8 cellular contexts compared by ENCODE assay signal in genomic region chr17:56833812-56834379, GRCh38. TPM values are rescaled to one million over a fixed set of nuclear protein-coding genes. Genes with fewer than 3 reads are reported as not detected.
A peak's percentile ranks its signal among the peaks of the same experiment; 100 is the strongest.
DNase-seq lines count a peak whose midpoint lies in the region; ATAC-seq and TF ChIP-seq lines count a peak whose summit lies in the region.

C17orf67 (minus strand) TSS chr17:56833920; CDS start chr17:56815810, 18,110 bp downstream.
DGKE (plus strand) TSS chr17:56834151; CDS start chr17:56834796, 645 bp downstream.

- H3K4me1 ChIP-seq in HCT116 (ENCODE audit: control insufficient read depth in 1 of 2, insufficient read depth in 2 of 2, low read length in 2 of 2) (peaks cover 9 to 21% of the 10 kb centered on the region in 2 experiments), MM.1S (ENCODE audit: low read length) (peaks cover 11% of the 10 kb centered on the region), SJSA1 (replicated peaks) (peaks cover 23% of the 10 kb centered on the region), gastroesophageal sphincter (peaks cover 0 to 66% (median 14%) of the 10 kb centered on the region in 3 donors), suprapubic skin (peaks cover 32% of the 10 kb centered on the region)

- H3K4me3 ChIP-seq in HCT116 (replicated peaks in 1 of 2; ENCODE audit: low read depth in 1 of 2, low read length in 2 of 2) (peak within 1 kb of the TSS; percentile 63 to 65), MM.1S (ENCODE audit: low read length) (peak within 1 kb of the TSS; percentile 89), SJSA1 (peak within 1 kb of the TSS; percentile 86), gastroesophageal sphincter (peak within 1 kb of the TSS; percentile 52 to 83), suprapubic skin (peak within 1 kb of the TSS; percentile 80)

- H3K36me3 Mint-ChIP-seq in activated naive CD4-positive, alpha-beta T cell treated with anti-CD3 and anti-CD28 coated beads for 36 hours (ENCODE audit: low read depth): peaks cover 31% of the 10 kb centered on the region

- H3K9ac ChIP-seq in HCT116 (ENCODE audit: low read length): peak within 1 kb of the TSS; percentile 65
- H3K9ac ChIP-seq in MM.1S (ENCODE audit: low read length): peak within 1 kb of the TSS; percentile 89

- H3K27me3 ChIP-seq in HCT116 (ENCODE audit: insufficient read depth, low read length): no peaks in the 10 kb centered on the region
- no peaks in the 10 kb centered on the region for H3K27me3 ChIP-seq in MM.1S (replicated peaks; ENCODE audit: insufficient read depth, low read length)
- no peaks in the 10 kb centered on the region for H3K27me3 ChIP-seq in SJSA1 (replicated peaks)
- no peaks in the 10 kb centered on the region for H3K27me3 ChIP-seq in gastroesophageal sphincter
- no peaks in the 10 kb centered on the region for H3K27me3 ChIP-seq in suprapubic skin

- H4K20me1 ChIP-seq in HCT116 (ENCODE audit: insufficient read depth) (no peaks in the 10 kb centered on the region), MM.1S (ENCODE audit: insufficient read depth, low read length) (peaks cover 4% of the 10 kb centered on the region; the same call in 1 of the 2 replicates)

- TF ChIP-seq RAD21 in HCT116 (IDR thresholded peaks at IDR 0.05; ENCODE audit: low read depth): no peak

- H3K27me3 Mint-ChIP-seq in activated naive CD4-positive, alpha-beta T cell treated with anti-CD3 and anti-CD28 coated beads for 36 hours (ENCODE audit: low read depth): no peaks in the 10 kb centered on the region

- intact Hi-C loops in HCT116 (cut with micrococcal nuclease): loop anchor here (1.0 to 10.0 kb wide), 2 partner anchors 80 to 251 kb away; partner anchors contain the start of genes AKAP1 and TRIM25
- intact Hi-C loops in activated naive CD4-positive, alpha-beta T cell treated with anti-CD3 and anti-CD28 coated beads for 36 hours (cut with micrococcal nuclease): loop anchor here (1.0 to 5.0 kb wide), 8 partner anchors 15 to 1412 kb away; partner anchors contain the start of genes AKAP1, COIL, MMD and SCPEP1

- TF ChIP-seq POLR2A in HCT116 (IDR thresholded peaks at IDR 0.05; ENCODE audit: borderline replicate concordance, extremely low read depth, insufficient read depth, insufficient read length) (no peak), gastroesophageal sphincter (IDR thresholded peaks at IDR 0.05) (peak; percentile 55 to 56), suprapubic skin (IDR thresholded peaks at IDR 0.05) (peak in 1 of 2 donors; percentile 27)

- H3K9me3 Mint-ChIP-seq in activated naive CD4-positive, alpha-beta T cell treated with anti-CD3 and anti-CD28 coated beads for 36 hours: no peaks in the 10 kb centered on the region

- DNase-seq in GF-D8 (lab: John Stamatoyannopoulos, UW): peak; percentile 93
- peak; percentile 88 for DNase-seq in HCT116 (ENCODE audit: low read depth, low spot score)
- DNase-seq in MM.1S: peak; percentile 94
- DNase-seq in SJSA1 (ENCODE audit: low read depth in 1 of 2, low spot score in 2 of 2): peak; percentile 91 to 99
- DNase-seq in activated naive CD4-positive, alpha-beta T cell treated with anti-CD3 and anti-CD28 coated beads for 36 hours: peak; percentile 99
- DNase-seq in nucleus accumbens (lab: John Stamatoyannopoulos, UW): peak in 55 of 56 donors; percentile 56 to 98 (median 94)
- DNase-seq in suprapubic skin (ENCODE audit: low spot score in 2 of 2): peak; percentile 98 to 99

- H3K4me3 Mint-ChIP-seq in activated naive CD4-positive, alpha-beta T cell treated with anti-CD3 and anti-CD28 coated beads for 36 hours: peak within 1 kb of the TSS; percentile 89

- peaks cover 55% of the 10 kb centered on the region for H3K4me1 Mint-ChIP-seq in activated naive CD4-positive, alpha-beta T cell treated with anti-CD3 and anti-CD28 coated beads for 36 hours (ENCODE audit: low read depth)

- H3K9me2 ChIP-seq in HCT116 (ENCODE audit: insufficient read depth) (no peaks in the 10 kb centered on the region), MM.1S (replicated peaks; ENCODE audit: insufficient read depth, low read length) (no peaks in the 10 kb centered on the region)

- H3K9me3 ChIP-seq in HCT116 (ENCODE audit: control insufficient read depth in 1 of 2, insufficient read depth in 1 of 2, low read depth in 1 of 2, low read length in 2 of 2) (no peaks in the 10 kb centered on the region), MM.1S (replicated peaks; ENCODE audit: insufficient read depth, low read length) (no peaks in the 10 kb centered on the region), SJSA1 (replicated peaks) (peaks cover 5% of the 10 kb centered on the region; the same call in 1 of the 2 replicates), gastroesophageal sphincter (no peaks in the 10 kb centered on the region), suprapubic skin (no peaks in the 10 kb centered on the region)

- H3K27ac Mint-ChIP-seq in activated naive CD4-positive, alpha-beta T cell treated with anti-CD3 and anti-CD28 coated beads for 36 hours: peak within 1 kb of the TSS; percentile 70

- ATAC-seq in HCT116: peak; percentile 96
- ATAC-seq in gastroesophageal sphincter: peak; percentile 96

- H2AFZ ChIP-seq in HCT116 (ENCODE audit: low read depth, low read length, poor library complexity, severe bottlenecking) (peak within 1 kb of the TSS; percentile 69), MM.1S (ENCODE audit: low read length) (peak within 1 kb of the TSS; percentile 91)

- CTCF ChIA-PET in HCT116 (lab: Charles Lee): interaction anchor here (1.8 kb wide), 1 partner anchor 15 kb away, joined by 11 read pairs; no protein-coding TSS in a partner anchor
- CTCF ChIA-PET in activated naive CD4-positive, alpha-beta T cell treated with anti-CD3 and anti-CD28 coated beads for 36 hours (lab: Charles Lee): interaction anchor here (0.5 to 1.6 kb wide), 3 partner anchors 10 to 16 kb away, joined by 4 to 5 read pairs (median 4); no protein-coding TSS in a partner anchor

- peaks cover 21% of the 10 kb centered on the region; the same call in 1 of the 2 replicates for H3F3A ChIP-seq in MM.1S (ENCODE audit: insufficient read depth, low read length)

- TF ChIP-seq CTCF in HCT116 (IDR thresholded peaks at IDR 0.05 in 2 of 3, conservative IDR thresholded peaks at IDR 0.05 in 1 of 3; ENCODE audit: borderline replicate concordance in 1 of 3, insufficient read depth in 1 of 3, low read depth in 2 of 3, low read length in 2 of 3) (no peak), MM.1S (IDR thresholded peaks at IDR 0.05; ENCODE audit: low read length) (no peak), gastroesophageal sphincter (IDR thresholded peaks at IDR 0.05) (peak in 3 of 4 experiments; percentile 7 to 26 (median 14)), suprapubic skin (IDR thresholded peaks at IDR 0.05) (no peak)

- BruUV-seq in HCT116 (replicated peaks; lab: Mats Ljungman, UMichigan): no TSS peak

- RAD21 ChIA-PET in HCT116 (lab: Charles Lee; ENCODE audit: low non-redundant PET in 1 of 2, low total read pairs in 2 of 2, uncharacterized antibody in 2 of 2, unreplicated experiment in 2 of 2): interaction anchor here in 1 of 2 experiments (0.6 kb wide), 1 partner anchor 240 kb away, joined by 5 read pairs; no protein-coding TSS in a partner anchor

- POLR2A ChIA-PET in HCT116 (lab: Charles Lee): interaction anchor here (1.0 to 1.4 kb wide), 3 partner anchors 14 to 80 kb away, joined by 3 to 4 read pairs (median 4); partner anchors contain the start of gene TRIM25

- H3K79me2 ChIP-seq in HCT116 (ENCODE audit: insufficient read depth, low read length): no peaks in the 10 kb centered on the region
- H3K79me2 ChIP-seq in MM.1S (ENCODE audit: low read length): peaks cover 86% of the 10 kb centered on the region

- H3K27ac ChIP-seq in HCT116 (ENCODE audit: low read depth, low read length): peak within 1 kb of the TSS; percentile 74
- peak within 1 kb of the TSS; percentile 81 for H3K27ac ChIP-seq in MM.1S (ENCODE audit: low read length)
- peak within 1 kb of the TSS; percentile 65 for H3K27ac ChIP-seq in SJSA1
- peak within 1 kb of the TSS; percentile 40 to 96 (median 92) for H3K27ac ChIP-seq in gastroesophageal sphincter
- H3K27ac ChIP-seq in suprapubic skin: peak within 1 kb of the TSS; percentile 75

- WGBS in gastroesophageal sphincter (ENCODE audit: low coverage in 1 of 2), 2 donors: 0% methylated on average over 6 of the region's 65 CpGs; no CpG with 5 or more reads in 1 of the 2 donors
- 1% methylated on average over 25 of the region's 65 CpGs for WGBS in suprapubic skin

- H3K4me2 ChIP-seq in HCT116 (ENCODE audit: low read length) (peak within 1 kb of the TSS; percentile 83), MM.1S (ENCODE audit: low read depth, low read length) (peak within 1 kb of the TSS; percentile 94)

- TF ChIP-seq EP300 in gastroesophageal sphincter (IDR thresholded peaks at IDR 0.05) (no peak), suprapubic skin (IDR thresholded peaks at IDR 0.05) (no peak)

- H3K36me3 ChIP-seq in HCT116 (ENCODE audit: control insufficient read depth in 1 of 2, insufficient read depth in 2 of 2, low read length in 2 of 2) (no peaks in the 10 kb centered on the region), MM.1S (replicated peaks; ENCODE audit: insufficient read depth, low read length) (peaks cover 6% of the 10 kb centered on the region; the same call in 1 of the 2 replicates), SJSA1 (peaks cover 28% of the 10 kb centered on the region), gastroesophageal sphincter (no peaks in the 10 kb centered on the region), suprapubic skin (no peaks in the 10 kb centered on the region)

TF ChIP-seq in HCT116, 20 proteins besides CTCF, POLR2A, EP300 and RAD21 (continues in another document):
- TF ChIP-seq SRF (IDR thresholded peaks at IDR 0.05; ENCODE audit: low read depth): no peak
- TF ChIP-seq CBX3 (IDR thresholded peaks at IDR 0.05; ENCODE audit: low read depth): no peak
- TF ChIP-seq SIN3A (IDR thresholded peaks at IDR 0.05; ENCODE audit: low read depth): no peak
- TF ChIP-seq EZH2phosphoT487 (IDR thresholded peaks at IDR 0.05; ENCODE audit: borderline replicate concordance): no peak
- peak; percentile 47; the same call in 1 of the 2 replicates for TF ChIP-seq ZFX (IDR thresholded peaks at IDR 0.05)
- no peak for TF ChIP-seq EZH2 (IDR thresholded peaks at IDR 0.05)
- no peak for TF ChIP-seq EGR1 (IDR thresholded peaks at IDR 0.05; ENCODE audit: low read depth)

RNA-seq across cellular contexts. Expression of gene C17orf67, which starts in this region (rescaled TPM):
- total RNA-seq in HCT116 (2021; ENCODE audit: unreplicated experiment) (0.84 TPM), gastroesophageal sphincter (1 to 10 TPM; 1.1 to 3.5 (median 2.3) TPM), suprapubic skin (1 to 10 TPM in 2 of 4 donors, under 1 TPM in 2; 0.52 to 3.7 (median 1.0) TPM)
- polyA plus RNA-seq in HCT116 (2012): 0.53 and 0.59 TPM in 2 replicates
- total RNA-seq in SJSA1 (2014; rRNA removed; shearing (Covaris generic)): 1.6 TPM in 1 of 2 replicates, not detected in the other
- 1 to 10 TPM; 1.9 to 2.2 TPM for total RNA-seq in activated naive CD4-positive, alpha-beta T cell treated with anti-CD3 and anti-CD28 coated beads for 36 hours

RNA-seq across cellular contexts. Expression of gene DGKE, which starts in this region (rescaled TPM):
- total RNA-seq in HCT116 (2021; ENCODE audit: unreplicated experiment) (5.2 TPM), gastroesophageal sphincter (10 to 100 TPM in 1 of 4 donors, 1 to 10 TPM in 3; 8.4 to 12.5 (median 9.7) TPM), suprapubic skin (1 to 10 TPM; 3.4 to 7.7 (median 5.9) TPM)
- polyA plus RNA-seq in HCT116 (2012): 0.86 and 0.95 TPM in 2 replicates
- total RNA-seq in SJSA1 (2014; rRNA removed; shearing (Covaris generic)): 2.0 and 2.4 TPM in 2 replicates
- total RNA-seq in activated naive CD4-positive, alpha-beta T cell treated with anti-CD3 and anti-CD28 coated beads for 36 hours: 10 to 100 TPM; 18.1 to 18.4 TPM

Comparison
In these comparisons a context has a peak if more than half of its experiments do, and no peak if none do; other contexts are left out.
1. Peak in every context shown above with its lines: DNase-seq, ATAC-seq, H3K4me3 ChIP-seq and H3K27ac ChIP-seq.
2. CTCF ChIP-seq: peak in gastroesophageal sphincter (3 of 4); none in HCT116 (0 of 3), MM.1S (single experiment) and suprapubic skin (0 of 2).